Comparison of ENCODE assay signal across 19 cellular contexts in genomic region chr2:208304695-208305094, GRCh38. TPM values are rescaled to one million over a fixed set of nuclear protein-coding genes. Genes with fewer than 3 reads are reported as not detected.
DNase-seq lines count a peak whose midpoint lies in the region; ATAC-seq, FAIRE-seq and TF ChIP-seq lines count a peak whose summit lies in the region.
"Had no signal": no experiment of that assay in that cellular context is flagged by ENCODE, and none has a peak within 500 bp of the region (broad histone marks: within the 10 kb centered on the region; RNA-seq: fewer than 3 reads in every experiment).

No MANE protein-coding gene starts in this region.

- H2AFZ ChIP-seq in HepG2 (ENCODE audit: low read length): no peak overlapping the region
- H2AFZ ChIP-seq: GM23338 had no signal

- intact Hi-C loops in HepG2 (cut with micrococcal nuclease; ENCODE audit: unreplicated experiment) (no loop called here), right lobe of liver (cut with DNase I) (no loop called here)

- TF ChIP-seq CTCF in HepG2 (CRISPR knock-in tag; IDR thresholded peaks at IDR 0.05) (no peak), right lobe of liver (IDR thresholded peaks at IDR 0.05) (no peak), chondrocyte (IDR thresholded peaks at IDR 0.05) (no peak), nephron progenitor cell (IDR thresholded peaks at IDR 0.05) (no peak)

- POLR2A ChIA-PET in HepG2 (lab: Yijun Ruan, JAX): no interaction called here

- DNase-seq in HepG2 (ENCODE audit: low spot score) (no peak), right lobe of liver (no peak), chondrocyte (ENCODE audit: low spot score) (no peak), nephron progenitor cell (no peak), NCI-H524 (lab: John Stamatoyannopoulos, UW) (no peak), immature natural killer cell (no peak)
- DNase-seq: AML-193; Calu3; CD4-positive, alpha-beta T cell; DND-41; EL; HCEC 1CT had no signal

- H3K27me3 ChIP-seq in HepG2 (ENCODE audit: control insufficient read depth in 1 of 2, insufficient read depth in 2 of 2, low read length in 2 of 2) (no peaks in the 10 kb centered on the region), right lobe of liver (no peaks in the 10 kb centered on the region)

- H3K79me2 ChIP-seq in HepG2 (ENCODE audit: insufficient read depth, low read length): no peaks in the 10 kb centered on the region

- CTCF ChIA-PET in HepG2 (lab: Yijun Ruan, JAX; ENCODE audit: low intra/inter-chr PET ratio, low total read pairs): no interaction called here

- TF ChIP-seq EP300 in HepG2 (IDR thresholded peaks at IDR 0.05; ENCODE audit: low read depth in 2 of 2, low read length in 2 of 2) (no peak), HepG2 (CRISPR knock-in tag; IDR thresholded peaks at IDR 0.05; ENCODE audit: borderline replicate concordance) (no peak)

- no peak for ATAC-seq in HepG2
- no peak for ATAC-seq in right lobe of liver
- no peak for ATAC-seq in SK-N-SH treated with all-trans-retinoic acid at 6 μM for 48 hours
- ATAC-seq: A549, GM12878, GM23338 had no signal

- H4K20me1 ChIP-seq in HepG2 (ENCODE audit: insufficient read depth, low read length): no peaks in the 10 kb centered on the region

- H3K4me1 ChIP-seq in HepG2 (ENCODE audit: insufficient read depth, low read length) (no peaks in the 10 kb centered on the region), right lobe of liver (no peaks in the 10 kb centered on the region)
- H3K4me1 ChIP-seq: A549 had no signal

- no peaks in the 10 kb centered on the region for H3K9me3 ChIP-seq in HepG2 (ENCODE audit: low read length)
- no peaks in the 10 kb centered on the region for H3K9me3 ChIP-seq in right lobe of liver
- H3K9me3 ChIP-seq: A549 had no signal

- TF ChIP-seq POLR2A in HepG2 (IDR thresholded peaks at IDR 0.05; ENCODE audit: insufficient read depth in 1 of 2, low read depth in 2 of 2, low read length in 2 of 2): no peak
- TF ChIP-seq POLR2A in right lobe of liver (IDR thresholded peaks at IDR 0.05): no peak

- H3K27ac Mint-ChIP-seq in chondrocyte (ENCODE audit: unreplicated experiment): peak overlapping the region; percentile 52
- H3K27ac Mint-ChIP-seq in nephron progenitor cell: peak overlapping the region; percentile 60
- peak overlapping the region in 1 of 6 donors; percentile 64 for H3K27ac Mint-ChIP-seq in immature natural killer cell
- H3K27ac Mint-ChIP-seq: CD4-positive, alpha-beta T cell; GM23338 had no signal

- H3K4me3 Mint-ChIP-seq in chondrocyte (ENCODE audit: unreplicated experiment) (no peak overlapping the region), nephron progenitor cell (no peak overlapping the region), immature natural killer cell (no peak overlapping the region)
- H3K4me3 Mint-ChIP-seq: CD4-positive, alpha-beta T cell; GM23338 had no signal

- H3K4me2 ChIP-seq in HepG2 (ENCODE audit: low read depth, low read length): no peak overlapping the region
- H3K4me2 ChIP-seq: A549, GM23338 had no signal

- H3K36me3 ChIP-seq in HepG2 (replicated peaks in 1 of 2; ENCODE audit: control insufficient read depth in 1 of 2, insufficient read depth in 2 of 2, low read length in 2 of 2) (peaks cover 9 to 49% of the 10 kb centered on the region in 2 experiments), right lobe of liver (peaks cover 0 to 49% (median 11%) of the 10 kb centered on the region in 4 donors)

- H3K4me1 Mint-ChIP-seq in chondrocyte (ENCODE audit: low read depth): peaks cover 7% of the 10 kb centered on the region
- H3K4me1 Mint-ChIP-seq in nephron progenitor cell: no peaks in the 10 kb centered on the region
- no peaks in the 10 kb centered on the region for H3K4me1 Mint-ChIP-seq in immature natural killer cell
- H3K4me1 Mint-ChIP-seq: GM23338 had no signal

- no peak for TF ChIP-seq RAD21 in HepG2 (CRISPR knock-in tag; IDR thresholded peaks at IDR 0.05)

- in situ Hi-C loops in HepG2 (cut with HindIII; ENCODE audit: extremely low pct_ligation_motif_present, low pct_unique_long_range_greater_than_20kb): no loop called here

- WGBS in HepG2 (ENCODE audit: low lambda C conversion rate): 98% methylated on average over 4 of the region's 4 CpGs
- 95% methylated on average over 4 of the region's 4 CpGs for WGBS in right lobe of liver (ENCODE audit: insufficient coverage, low coverage, low lambda C conversion rate, missing lambda C conversion rate)

- no TSS peak for BruUV-seq in HepG2 (replicated peaks; lab: Mats Ljungman, UMichigan)

- peaks cover 28% of the 10 kb centered on the region for H3K36me3 Mint-ChIP-seq in chondrocyte (ENCODE audit: low read depth)
- peaks cover 74% of the 10 kb centered on the region for H3K36me3 Mint-ChIP-seq in nephron progenitor cell (ENCODE audit: low read depth)
- peaks cover 32 to 55% (median 42%) of the 10 kb centered on the region in 3 donors for H3K36me3 Mint-ChIP-seq in immature natural killer cell

- H3K9me3 Mint-ChIP-seq in chondrocyte (ENCODE audit: low read depth) (no peaks in the 10 kb centered on the region), nephron progenitor cell (no peaks in the 10 kb centered on the region), immature natural killer cell (no peaks in the 10 kb centered on the region)
- H3K9me3 Mint-ChIP-seq: CD4-positive, alpha-beta T cell; GM23338 had no signal

- no peak overlapping the region for H3K27ac ChIP-seq in HepG2 (ENCODE audit: extremely low read length, insufficient read depth, low read length)
- H3K27ac ChIP-seq in right lobe of liver: no peak overlapping the region
- H3K27ac ChIP-seq: 22Rv1, A549, C4-2B had no signal

- H3K27me3 Mint-ChIP-seq in chondrocyte (ENCODE audit: low read depth) (no peaks in the 10 kb centered on the region), nephron progenitor cell (ENCODE audit: low read depth, poor library complexity) (no peaks in the 10 kb centered on the region), immature natural killer cell (ENCODE audit: low read depth in 3 of 3) (peaks cover 0 to 5% (median 0%) of the 10 kb centered on the region in 3 donors)
- H3K27me3 Mint-ChIP-seq: CD4-positive, alpha-beta T cell had no signal

- FAIRE-seq in HepG2 (lab: Jason Lieb, UNC): no peak
- FAIRE-seq: A549, GM12878, H54 had no signal

- H3K4me3 ChIP-seq in HepG2 (replicated peaks in 1 of 3; ENCODE audit: insufficient read depth in 1 of 3, low read depth in 2 of 3, low read length in 3 of 3): no peak overlapping the region
- H3K4me3 ChIP-seq in right lobe of liver: no peak overlapping the region
- H3K4me3 ChIP-seq: A549, GM12878, GM23338 had no signal

- H3K9ac ChIP-seq in HepG2 (ENCODE audit: insufficient read depth, low read depth, low read length): no peak overlapping the region

RNA-seq across cellular contexts. Expression of gene PIKFYVE, which starts 38.6 kb away (rescaled TPM):
- total RNA-seq in HepG2 (2016; rRNA removed; fragmentation: Illumina TruSeq; extraction: Trizol) (21.7 and 24.4 TPM in 2 replicates), right lobe of liver (10 to 100 TPM; 10.7 to 16.0 (median 13.2) TPM), chondrocyte (24.7 to 29.3 TPM (median 28.3 TPM) in 3 replicates)
- total RNA-seq in HepG2 (2016; cell fraction: cytosol; rRNA removed; fragmentation: Illumina TruSeq; extraction: Trizol; ENCODE audit: low read depth): 5.9 and 6.9 TPM in 2 replicates
- 20.5 and 24.0 TPM in 2 replicates for total RNA-seq in HepG2 (2016; cell fraction: insoluble cytoplasmic fraction; rRNA removed; fragmentation: Illumina TruSeq; extraction: Trizol)
- total RNA-seq in HepG2 (2016; cell fraction: membrane; rRNA removed; fragmentation: Illumina TruSeq; extraction: Trizol): 7.4 and 8.2 TPM in 2 replicates
- total RNA-seq in HepG2 (2016; cell fraction: nucleus; rRNA removed; fragmentation: Illumina TruSeq; extraction: Trizol): 33.7 and 38.5 TPM in 2 replicates
- polyA plus RNA-seq in HepG2 (2011; rRNA removed) (15.8 and 20.2 TPM in 2 replicates), immature natural killer cell (10 to 100 TPM in 2 of 3 donors, 1 to 10 TPM in 1; 5.5 to 14.5 (median 10.5) TPM)
- 7.0 and 10.6 TPM in 2 replicates for polyA plus RNA-seq in HepG2 (2011; cell fraction: cytosol; rRNA removed)
- 21.3 and 21.9 TPM in 2 replicates for polyA plus RNA-seq in HepG2 (2011; cell fraction: nucleus; rRNA removed)
- polyA plus RNA-seq in HepG2 (2012): 13.3 and 15.2 TPM in 2 replicates
- polyA plus RNA-seq in HepG2 (2016; cell fraction: cytosol; fragmentation: Illumina TruSeq; extraction: Trizol; ENCODE audit: low read depth): 0.29 and 0.55 TPM in 2 replicates
- polyA plus RNA-seq in HepG2 (2016; cell fraction: insoluble cytoplasmic fraction; fragmentation: Illumina TruSeq; extraction: Trizol; ENCODE audit: low read depth): 11.0 and 11.9 TPM in 2 replicates
- 1.1 and 1.2 TPM in 2 replicates for polyA plus RNA-seq in HepG2 (2016; cell fraction: membrane; fragmentation: Illumina TruSeq; extraction: Trizol; ENCODE audit: low read depth)
- polyA plus RNA-seq in HepG2 (2016; cell fraction: nucleus; fragmentation: Illumina TruSeq; extraction: Trizol; ENCODE audit: insufficient read depth, low read depth): 25.9 and 28.2 TPM in 2 replicates
- 27.0 and 45.7 TPM in 2 replicates for polyA minus RNA-seq in HepG2 (2011; rRNA and poly(A)+ RNA removed; ENCODE audit: low replicate concordance)
- polyA minus RNA-seq in HepG2 (2011; cell fraction: cytosol; rRNA and poly(A)+ RNA removed): 23.4 and 27.2 TPM in 2 replicates
- 130 and 131 TPM in 2 replicates for polyA minus RNA-seq in HepG2 (2011; cell fraction: nucleus; rRNA and poly(A)+ RNA removed)

RNA-seq across cellular contexts. Expression of gene IDH1, which starts 49.8 kb away (rescaled TPM):
- total RNA-seq in HepG2 (2016; rRNA removed; fragmentation: Illumina TruSeq; extraction: Trizol) (1,077 and 1,654 TPM in 2 replicates), right lobe of liver (100 to 1,000 TPM; 147 to 682 (median 184) TPM), chondrocyte (68.5 to 78.2 TPM (median 75.9 TPM) in 3 replicates)
- 96.9 and 104 TPM in 2 replicates for total RNA-seq in HepG2 (2016; cell fraction: cytosol; rRNA removed; fragmentation: Illumina TruSeq; extraction: Trizol; ENCODE audit: low read depth)
- total RNA-seq in HepG2 (2016; cell fraction: insoluble cytoplasmic fraction; rRNA removed; fragmentation: Illumina TruSeq; extraction: Trizol): 1,083 and 1,679 TPM in 2 replicates
- total RNA-seq in HepG2 (2016; cell fraction: membrane; rRNA removed; fragmentation: Illumina TruSeq; extraction: Trizol): 314 and 331 TPM in 2 replicates
- 500 TPM in 2 replicates for total RNA-seq in HepG2 (2016; cell fraction: nucleus; rRNA removed; fragmentation: Illumina TruSeq; extraction: Trizol)
- polyA plus RNA-seq in HepG2 (2011; rRNA removed) (258 and 312 TPM in 2 replicates), immature natural killer cell (10 to 100 TPM in 2 of 3 donors, 1 to 10 TPM in 1; 5.2 to 10.7 (median 10.6) TPM)
- polyA plus RNA-seq in HepG2 (2011; cell fraction: cytosol; rRNA removed): 157 and 214 TPM in 2 replicates
- polyA plus RNA-seq in HepG2 (2011; cell fraction: nucleus; rRNA removed): 167 and 204 TPM in 2 replicates
- 217 and 288 TPM in 2 replicates for polyA plus RNA-seq in HepG2 (2012)
- polyA plus RNA-seq in HepG2 (2016; cell fraction: cytosol; fragmentation: Illumina TruSeq; extraction: Trizol; ENCODE audit: low read depth): 73.2 and 78.3 TPM in 2 replicates
- polyA plus RNA-seq in HepG2 (2016; cell fraction: insoluble cytoplasmic fraction; fragmentation: Illumina TruSeq; extraction: Trizol; ENCODE audit: low read depth): 1,387 and 1,488 TPM in 2 replicates
- polyA plus RNA-seq in HepG2 (2016; cell fraction: membrane; fragmentation: Illumina TruSeq; extraction: Trizol; ENCODE audit: low read depth): 191 and 213 TPM in 2 replicates
- polyA plus RNA-seq in HepG2 (2016; cell fraction: nucleus; fragmentation: Illumina TruSeq; extraction: Trizol; ENCODE audit: insufficient read depth, low read depth): 593 and 621 TPM in 2 replicates
- polyA minus RNA-seq in HepG2 (2011; rRNA and poly(A)+ RNA removed; ENCODE audit: low replicate concordance): 68.1 and 135 TPM in 2 replicates
- polyA minus RNA-seq in HepG2 (2011; cell fraction: cytosol; rRNA and poly(A)+ RNA removed): 164 and 173 TPM in 2 replicates
- 247 and 293 TPM in 2 replicates for polyA minus RNA-seq in HepG2 (2011; cell fraction: nucleus; rRNA and poly(A)+ RNA removed)
